In genomic region chrX:10564484-10564883, GRCh38 we compare ENCODE assay signal across 14 cellular contexts.
"Had no signal": no experiment of that assay in that cellular context is flagged by ENCODE, and none has a peak within 500 bp of the region (broad histone marks: within the 10 kb centered on the region; RNA-seq: fewer than 3 reads in every experiment).

No MANE protein-coding gene starts in this region.

- H3K4me1 Mint-ChIP-seq: activated CD4-positive, alpha-beta T cell treated with anti-CD3 and anti-CD28 coated beads for 36 hours; activated CD8-positive, alpha-beta memory T cell treated with anti-CD3 and anti-CD28 coated beads, Interleukin-2, amount 10 ng/mL, durations not matched to agents 7 days and 5 days; stimulated activated naive CD8-positive, alpha-beta T cell treated with anti-CD3 and anti-CD28 coated beads, Interleukin-15, amount 100 ng/mL, for 72 hours had no signal

- H3K4me3 Mint-ChIP-seq: activated CD4-positive, alpha-beta memory T cell treated with anti-CD3 and anti-CD28 coated beads for 36 hours; activated CD4-positive, alpha-beta T cell treated with anti-CD3 and anti-CD28 coated beads for 36 hours; activated CD8-positive, alpha-beta memory T cell treated with anti-CD3 and anti-CD28 coated beads, Interleukin-2, amount 10 ng/mL, durations not matched to agents 7 days and 5 days; neural crest cell; stimulated activated naive CD8-positive, alpha-beta T cell treated with anti-CD3 and anti-CD28 coated beads, Interleukin-15, amount 100 ng/mL, for 72 hours; type B pancreatic cell had no signal

- H3K27ac Mint-ChIP-seq: activated CD4-positive, alpha-beta memory T cell treated with anti-CD3 and anti-CD28 coated beads for 36 hours; activated CD4-positive, alpha-beta T cell treated with anti-CD3 and anti-CD28 coated beads for 36 hours; activated CD8-positive, alpha-beta memory T cell treated with anti-CD3 and anti-CD28 coated beads, Interleukin-2, amount 10 ng/mL, durations not matched to agents 7 days and 5 days; stimulated activated naive CD8-positive, alpha-beta T cell treated with anti-CD3 and anti-CD28 coated beads, Interleukin-15, amount 100 ng/mL, for 72 hours; type B pancreatic cell had no signal

- DNase-seq: activated CD4-positive, alpha-beta memory T cell treated with anti-CD3 and anti-CD28 coated beads for 36 hours; activated CD4-positive, alpha-beta T cell treated with anti-CD3 and anti-CD28 coated beads for 36 hours; activated CD8-positive, alpha-beta memory T cell treated with anti-CD3 and anti-CD28 coated beads, Interleukin-2, amount 10 ng/mL, durations not matched to agents 7 days and 5 days; activated naive CD4-positive, alpha-beta T cell treated with anti-CD3 and anti-CD28 coated beads, Interleukin-2, amount 50 U/mL, for 16 hours; activated T-cell treated with anti-CD3 and anti-CD28 coated beads, Interleukin-2, amount 50 U/mL, for 1 hour; dermis blood vessel endothelial cell; heart left ventricle; left cardiac atrium; mammary epithelial cell; sigmoid colon; spleen; stimulated activated naive CD8-positive, alpha-beta T cell treated with anti-CD3 and anti-CD28 coated beads, Interleukin-15, amount 100 ng/mL, for 72 hours had no signal

- H3K36me3 Mint-ChIP-seq: activated CD4-positive, alpha-beta memory T cell treated with anti-CD3 and anti-CD28 coated beads for 36 hours; activated CD8-positive, alpha-beta memory T cell treated with anti-CD3 and anti-CD28 coated beads, Interleukin-2, amount 10 ng/mL, durations not matched to agents 7 days and 5 days had no signal

- H3K27me3 Mint-ChIP-seq: activated CD4-positive, alpha-beta memory T cell treated with anti-CD3 and anti-CD28 coated beads for 36 hours; activated CD4-positive, alpha-beta T cell treated with anti-CD3 and anti-CD28 coated beads for 36 hours; activated CD8-positive, alpha-beta memory T cell treated with anti-CD3 and anti-CD28 coated beads, Interleukin-2, amount 10 ng/mL, durations not matched to agents 7 days and 5 days; stimulated activated naive CD8-positive, alpha-beta T cell treated with anti-CD3 and anti-CD28 coated beads, Interleukin-15, amount 100 ng/mL, for 72 hours; type B pancreatic cell had no signal

- H3K9me3 Mint-ChIP-seq: stimulated activated naive CD8-positive, alpha-beta T cell treated with anti-CD3 and anti-CD28 coated beads, Interleukin-15, amount 100 ng/mL, for 72 hours; type B pancreatic cell had no signal

- ATAC-seq: activated CD4-positive, alpha-beta T cell treated with anti-CD3 and anti-CD28 coated beads for 36 hours; activated CD8-positive, alpha-beta memory T cell treated with anti-CD3 and anti-CD28 coated beads, Interleukin-2, amount 10 ng/mL, durations not matched to agents 7 days and 5 days; heart left ventricle; left cardiac atrium; stimulated activated naive CD8-positive, alpha-beta T cell treated with anti-CD3 and anti-CD28 coated beads, Interleukin-15, amount 100 ng/mL, for 72 hours had no signal
